In genomic region chr7:27210441-27211083, GRCh38 we compare ENCODE assay signal across 8 cellular contexts. TPM values are rescaled to one million over a fixed set of nuclear protein-coding genes. Genes with fewer than 3 reads are reported as not detected.
A peak's percentile ranks its signal among the peaks of the same experiment; 100 is the strongest.
DNase-seq lines count a peak whose midpoint lies in the region; ATAC-seq and TF ChIP-seq lines count a peak whose summit lies in the region.

No MANE protein-coding gene starts in this region.

- no peaks in the 10 kb centered on the region for H3K9me3 ChIP-seq in CD4-positive, alpha-beta memory T cell (ENCODE audit: control insufficient read depth in 1 of 2, low read length in 2 of 2)
- no peaks in the 10 kb centered on the region for H3K9me3 ChIP-seq in duodenal mucosa (ENCODE audit: control insufficient read depth in 1 of 2, low read length in 2 of 2)
- no peaks in the 10 kb centered on the region for H3K9me3 ChIP-seq in mesenchymal stem cell (ENCODE audit: control insufficient read depth, low read length)
- no peaks in the 10 kb centered on the region for H3K9me3 ChIP-seq in thyroid gland

- H3K27ac ChIP-seq in CD4-positive, alpha-beta memory T cell (ENCODE audit: low read depth, low read length) = no peak overlapping the region
- H3K27ac ChIP-seq in duodenal mucosa (ENCODE audit: low read depth, low read length) (no peak overlapping the region), mesenchymal stem cell (ENCODE audit: low read length, poor library complexity, severe bottlenecking) (no peak overlapping the region), thyroid gland (no peak overlapping the region)

- H3K36me3 Mint-ChIP-seq in CD4-positive, alpha-beta memory T cell = no peaks in the 10 kb centered on the region

- H3K14ac ChIP-seq in mesenchymal stem cell (ENCODE audit: low read length in 2 of 2) = no peak overlapping the region

- H3K27ac Mint-ChIP-seq in CD4-positive, alpha-beta memory T cell = peak overlapping the region in 1 of 7 donors; percentile 47

- H2AFZ ChIP-seq in mesenchymal stem cell (ENCODE audit: low read depth, low read length) = no peak overlapping the region

- no peak overlapping the region for H4K8ac ChIP-seq in mesenchymal stem cell (ENCODE audit: low read length)

- no peak overlapping the region for H3K4me3 ChIP-seq in CD4-positive, alpha-beta memory T cell (ENCODE audit: low read length in 2 of 2)
- peak overlapping the region; percentile 53 to 65 for H3K4me3 ChIP-seq in duodenal mucosa (ENCODE audit: low read depth in 1 of 2, low read length in 2 of 2)
- H3K4me3 ChIP-seq in mesenchymal stem cell (ENCODE audit: insufficient read depth in 1 of 2, low read depth in 1 of 2, low read length in 2 of 2) = peak overlapping the region in 1 of 2 experiments; percentile 72
- no peak overlapping the region for H3K4me3 ChIP-seq in thyroid gland (replicated peaks in 1 of 3)

- no peak overlapping the region for H3K23ac ChIP-seq in mesenchymal stem cell (ENCODE audit: low read length in 2 of 2)

- peaks cover 6 to 20% (median 14%) of the 10 kb centered on the region in 4 donors for H3K4me1 Mint-ChIP-seq in CD4-positive, alpha-beta memory T cell

- H2BK12ac ChIP-seq in mesenchymal stem cell (ENCODE audit: low read length in 2 of 2) = no peak overlapping the region

- WGBS in mesenchymal stem cell = 19% methylated on average over 32 of the region's 32 CpGs
- WGBS in thyroid gland, 2 donors = 15 to 17% methylated on average over 31 to 32 of the region's 32 CpGs

- POLR2A ChIA-PET in CD4-positive, alpha-beta memory T cell (lab: Charles Lee; ENCODE audit: partially characterized antibody) = no interaction called here

- no peak overlapping the region for H2BK15ac ChIP-seq in mesenchymal stem cell (ENCODE audit: low read depth, poor library complexity, severe bottlenecking)

- peaks cover 66 to 83% of the 10 kb centered on the region in 2 donors for H3K27me3 Mint-ChIP-seq in CD4-positive, alpha-beta memory T cell

- TF ChIP-seq CTCF in thyroid gland (IDR thresholded peaks at IDR 0.05) = peak; percentile 26 to 82 (median 64)

- H3K79me1 ChIP-seq in mesenchymal stem cell (replicated peaks; ENCODE audit: low read length, poor library complexity, severe bottlenecking) = no peaks in the 10 kb centered on the region

- no peak for TF ChIP-seq POLR2A in thyroid gland (IDR thresholded peaks at IDR 0.05)

- no peak overlapping the region for H2AK5ac ChIP-seq in mesenchymal stem cell (ENCODE audit: low read length, severe bottlenecking)

- H3K4me1 ChIP-seq in CD4-positive, alpha-beta memory T cell (ENCODE audit: insufficient read depth, low read length) = peaks cover 6% of the 10 kb centered on the region
- H3K4me1 ChIP-seq in duodenal mucosa (ENCODE audit: control insufficient read depth in 1 of 2, insufficient read depth in 2 of 2, low read length in 2 of 2) = peaks cover 14 to 24% of the 10 kb centered on the region in 2 donors
- H3K4me1 ChIP-seq in mesenchymal stem cell (ENCODE audit: control insufficient read depth, insufficient read depth, low read depth, low read length) = peaks cover 20% of the 10 kb centered on the region
- H3K4me1 ChIP-seq in thyroid gland = peaks cover 10 to 22% of the 10 kb centered on the region in 2 donors

- no peak overlapping the region for H3K4ac ChIP-seq in mesenchymal stem cell (ENCODE audit: low read depth in 1 of 2, low read length in 2 of 2)

- H2BK5ac ChIP-seq in mesenchymal stem cell (ENCODE audit: low read depth, low read length, poor library complexity, severe bottlenecking) = no peak overlapping the region

- H4K91ac ChIP-seq in mesenchymal stem cell (ENCODE audit: low read length) = no peak overlapping the region

- ATAC-seq in HG03342 (IDR thresholded peaks at IDR 0.05; ENCODE audit: unreplicated experiment) (peak; percentile 49), GM21515 (IDR thresholded peaks at IDR 0.05; ENCODE audit: unreplicated experiment) (no peak), HG02642 (IDR thresholded peaks at IDR 0.05; ENCODE audit: poor library complexity, unreplicated experiment) (no peak)

- intact Hi-C loops in CD4-positive, alpha-beta memory T cell (cut with micrococcal nuclease) = loop anchor here (1.0 to 5.0 kb wide), 2 partner anchors 367 to 810 kb away; no protein-coding TSS in a partner anchor
- intact Hi-C loops in thyroid gland (cut with DNase I) = no loop called here

- H3K4me3 Mint-ChIP-seq in CD4-positive, alpha-beta memory T cell = peak overlapping the region; percentile 9 to 72 (median 56)

- H3K9ac ChIP-seq in duodenal mucosa (ENCODE audit: low read depth in 1 of 2, low read length in 2 of 2) (no peak overlapping the region), mesenchymal stem cell (ENCODE audit: low read length) (peak overlapping the region; percentile 59)

- H3K27me3 ChIP-seq in CD4-positive, alpha-beta memory T cell (ENCODE audit: insufficient read depth, low read length) = peaks cover 44% of the 10 kb centered on the region
- H3K27me3 ChIP-seq in duodenal mucosa (ENCODE audit: control insufficient read depth in 1 of 2, insufficient read depth in 2 of 2, low read length in 2 of 2) (peaks cover 85 to 99% of the 10 kb centered on the region in 2 donors), mesenchymal stem cell (ENCODE audit: control insufficient read depth in 1 of 2, insufficient read depth in 1 of 2, low read length in 2 of 2) (peaks cover 87 to 95% of the 10 kb centered on the region in 2 experiments), thyroid gland (peaks cover 61% of the 10 kb centered on the region)

- CTCF ChIA-PET in CD4-positive, alpha-beta memory T cell (lab: Charles Lee; ENCODE audit: partially characterized antibody) = interaction anchor here (0.9 to 2.6 kb wide), 12 partner anchors 12 to 886 kb away, joined by 3 to 12 read pairs (median 4); no protein-coding TSS in a partner anchor

- DNase-seq in CD4-positive, alpha-beta memory T cell = peak in 1 of 5 donors; percentile 29
- DNase-seq in UCSD-AML1 (lab: John Stamatoyannopoulos, UW; ENCODE audit: unreplicated experiment) = peak; percentile 13
- DNase-seq in mesenchymal stem cell = peak; percentile 45
- peak; percentile 41 to 45 for DNase-seq in thyroid gland

- no peaks in the 10 kb centered on the region for H3K36me3 ChIP-seq in CD4-positive, alpha-beta memory T cell (ENCODE audit: insufficient read depth, low read length)
- H3K36me3 ChIP-seq in duodenal mucosa (ENCODE audit: control insufficient read depth in 1 of 2, insufficient read depth in 2 of 2, low read length in 2 of 2) (no peaks in the 10 kb centered on the region), mesenchymal stem cell (ENCODE audit: control insufficient read depth in 1 of 2, insufficient read depth in 2 of 2, low read depth in 1 of 2, low read length in 2 of 2) (no peaks in the 10 kb centered on the region), thyroid gland (no peaks in the 10 kb centered on the region)

- no peak overlapping the region for H3K18ac ChIP-seq in mesenchymal stem cell (ENCODE audit: low read depth in 1 of 2, low read length in 2 of 2)

- H3K4me2 ChIP-seq in mesenchymal stem cell (ENCODE audit: low read length, poor library complexity, severe bottlenecking) = peak overlapping the region; percentile 67

- H2BK120ac ChIP-seq in mesenchymal stem cell (ENCODE audit: low read depth, low read length) = no peak overlapping the region

- H3K9me3 Mint-ChIP-seq in CD4-positive, alpha-beta memory T cell = peaks cover 0 to 5% (median 0%) of the 10 kb centered on the region in 8 donors

RNA-seq across cellular contexts. Expression of gene HOXA13, which starts 10.7 kb away (rescaled TPM):
- total RNA-seq in CD4-positive, alpha-beta memory T cell = not detected
- not detected for polyA plus RNA-seq in CD4-positive, alpha-beta memory T cell
- polyA plus RNA-seq in mesenchymal stem cell (2013, experiment 1 of 2) = not detected
- polyA plus RNA-seq in mesenchymal stem cell (2013, experiment 2 of 2) = not detected
- not detected for total RNA-seq in thyroid gland

RNA-seq across cellular contexts. Expression of gene HOXA11, which starts 25.5 kb away (rescaled TPM):
- not detected for total RNA-seq in CD4-positive, alpha-beta memory T cell
- not detected for polyA plus RNA-seq in CD4-positive, alpha-beta memory T cell
- polyA plus RNA-seq in mesenchymal stem cell (2013, experiment 1 of 2) = 1.4 TPM
- polyA plus RNA-seq in mesenchymal stem cell (2013, experiment 2 of 2) = 1.3 TPM
- total RNA-seq in thyroid gland = not detected

RNA-seq across cellular contexts. Expression of gene EVX1, which starts 32.0 kb away (rescaled TPM):
- total RNA-seq in CD4-positive, alpha-beta memory T cell = not detected
- not detected for polyA plus RNA-seq in CD4-positive, alpha-beta memory T cell
- not detected for polyA plus RNA-seq in mesenchymal stem cell (2013, experiment 1 of 2)
- polyA plus RNA-seq in mesenchymal stem cell (2013, experiment 2 of 2) = not detected
- not detected for total RNA-seq in thyroid gland

RNA-seq across cellular contexts. Expression of gene HOXA10, which starts 36.4 kb away (rescaled TPM):
- total RNA-seq in CD4-positive, alpha-beta memory T cell = not detected
- polyA plus RNA-seq in CD4-positive, alpha-beta memory T cell = not detected
- polyA plus RNA-seq in mesenchymal stem cell (2013, experiment 1 of 2) = 6.9 TPM
- polyA plus RNA-seq in mesenchymal stem cell (2013, experiment 2 of 2) = 7.1 TPM
- 1 to 10 TPM in 1 of 4 donors, not detected in 3; 4.0 TPM for total RNA-seq in thyroid gland

RNA-seq across cellular contexts. Expression of gene HOXA9, which starts 45.2 kb away (rescaled TPM):
- total RNA-seq in CD4-positive, alpha-beta memory T cell = not detected
- polyA plus RNA-seq in CD4-positive, alpha-beta memory T cell = not detected
- polyA plus RNA-seq in mesenchymal stem cell (2013, experiment 1 of 2) = 9.8 TPM
- polyA plus RNA-seq in mesenchymal stem cell (2013, experiment 2 of 2) = 9.8 TPM
- 1 to 10 TPM in 1 of 4 donors, under 1 TPM in 2, not detected in 1; 0.63 to 1.9 (median 0.67) TPM for total RNA-seq in thyroid gland

Comparison
In these comparisons a context has a peak if more than half of its experiments do, and no peak if none do; other contexts are left out.
1. H3K4me3 ChIP-seq: peak in duodenal mucosa (2 of 2); none in CD4-positive, alpha-beta memory T cell (0 of 2) and thyroid gland (0 of 3).